17 cellular contexts compared by ENCODE assay signal in the genomic region with DNA sequence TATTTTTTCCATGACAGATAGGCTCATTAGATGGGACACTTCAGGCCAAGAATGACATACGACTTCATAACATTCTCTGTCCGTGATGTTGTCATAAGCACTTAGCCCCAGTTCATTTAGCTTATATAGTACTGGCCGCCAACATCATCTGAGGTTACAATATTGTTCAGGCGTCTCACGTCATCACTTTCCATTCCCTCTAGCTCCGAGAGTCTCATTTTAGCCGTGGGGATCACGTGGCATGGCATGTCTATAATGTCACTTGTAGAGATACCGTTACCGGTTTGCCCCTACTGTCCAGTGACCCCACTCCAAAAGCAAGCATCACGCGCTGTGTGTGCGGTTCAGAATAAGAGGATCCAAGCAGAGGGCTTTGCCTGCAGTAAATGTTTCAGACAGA. TPM values are rescaled to one million over a fixed set of nuclear protein-coding genes. Genes with fewer than 3 reads are reported as not detected.
"Had no signal": no experiment of that assay in that cellular context is flagged by ENCODE, and none has a peak within 500 bp of the region (broad histone marks: within the 10 kb centered on the region; RNA-seq: fewer than 3 reads in every experiment).

No MANE protein-coding gene starts in this region.

- H3K27ac ChIP-seq: brain microvascular endothelial cell, foreskin keratinocyte, neutrophil, parathyroid adenoma, thoracic aorta had no signal

- H3K4me3 ChIP-seq: thoracic aorta had no signal

- H3K9me3 ChIP-seq: neutrophil, thoracic aorta had no signal

- H3K79me2 ChIP-seq: parathyroid adenoma had no signal

- H3K4me1 ChIP-seq: foreskin keratinocyte, parathyroid adenoma had no signal

- ATAC-seq: activated CD4-positive, CD25-positive, alpha-beta regulatory T cell treated with anti-CD3 and anti-CD28 coated beads, Interleukin-2, amount 50 U/mL, for 24 hours; activated T-helper 17 cell treated with anti-CD3 and anti-CD28 coated beads, Interleukin-2, amount 50 U/mL, for 72 hours; foreskin keratinocyte; left colon; natural killer cell; sciatic nerve had no signal

- H3K9ac ChIP-seq: parathyroid adenoma had no signal

- DNase-seq: activated naive CD4-positive, alpha-beta T cell treated with Interleukin-2 at 50 U/mL for 16 hours; activated T-cell treated with anti-CD3 and anti-CD28 coated beads for 4 hours; brain microvascular endothelial cell; effector CD8-positive, alpha-beta T cell; foreskin keratinocyte; left colon; mammary epithelial cell; natural killer cell; stimulated activated CD4-positive, alpha-beta T cell treated with anti-CD3 and anti-CD28 coated beads, Interleukin-1b, Interleukin-23, amount 100 ng/mL, for 48 hours; T-helper 9 cell had no signal

- H3K27me3 ChIP-seq: brain microvascular endothelial cell, foreskin keratinocyte, neutrophil had no signal

- H3K36me3 ChIP-seq: brain microvascular endothelial cell, neutrophil, thoracic aorta had no signal

- H2AFZ ChIP-seq: parathyroid adenoma had no signal

RNA-seq across cellular contexts. Expression of a gene that starts 47.4 kb away (rescaled TPM):
- total RNA-seq: activated CD8-positive, alpha-beta memory T cell treated with anti-CD3 and anti-CD28 coated beads for 36 hours; foreskin keratinocyte; left colon; natural killer cell had no signal
- polyA plus RNA-seq: foreskin keratinocyte, mammary epithelial cell had no signal
